ENCODE assay signal across 26 cellular contexts in genomic region chr13:73610799-73611592, GRCh38.
A peak's percentile ranks its signal among the peaks of the same experiment; 100 is the strongest.
DNase-seq lines count a peak whose midpoint lies in the region; ATAC-seq and TF ChIP-seq lines count a peak whose summit lies in the region.
"Had no signal": no experiment of that assay in that cellular context is flagged by ENCODE, and none has a peak within 500 bp of the region (broad histone marks: within the 10 kb centered on the region; RNA-seq: fewer than 3 reads in every experiment).

No MANE protein-coding gene starts in this region.

- no peaks in the 10 kb centered on the region for H3K9me2 ChIP-seq in hepatocyte (replicated peaks; ENCODE audit: insufficient read depth)

- no peaks in the 10 kb centered on the region for H3K27me3 ChIP-seq in RWPE2 (ENCODE audit: insufficient read depth, poor library complexity, severe bottlenecking)
- H3K27me3 ChIP-seq in hepatocyte = no peaks in the 10 kb centered on the region
- H3K27me3 ChIP-seq: breast epithelium, neural progenitor cell, sigmoid colon had no signal

- H3K36me3 ChIP-seq in RWPE2 (ENCODE audit: low read depth) (no peaks in the 10 kb centered on the region), hepatocyte (replicated peaks; ENCODE audit: insufficient read depth, low read depth) (no peaks in the 10 kb centered on the region)
- H3K36me3 ChIP-seq: breast epithelium, neural progenitor cell, sigmoid colon had no signal

- H2AFZ ChIP-seq in hepatocyte = no peak overlapping the region
- H2AFZ ChIP-seq: GM23338, neural progenitor cell had no signal

- no peaks in the 10 kb centered on the region for H4K20me1 ChIP-seq in hepatocyte (ENCODE audit: insufficient read depth, poor library complexity, severe bottlenecking)

- no peak for TF ChIP-seq CTCF in 22Rv1 (IDR thresholded peaks at IDR 0.05)
- TF ChIP-seq CTCF in RWPE2 (IDR thresholded peaks at IDR 0.05; ENCODE audit: poor library complexity, severe bottlenecking) = no peak
- no peak for TF ChIP-seq CTCF in hepatocyte (IDR thresholded peaks at IDR 0.05; ENCODE audit: poor library complexity)

- H3K4me1 ChIP-seq in RWPE2 (ENCODE audit: insufficient read depth, poor library complexity, severe bottlenecking) = peaks cover 15% of the 10 kb centered on the region
- peaks cover 13% of the 10 kb centered on the region for H3K4me1 ChIP-seq in hepatocyte (ENCODE audit: insufficient read depth)
- H3K4me1 ChIP-seq: breast epithelium, neural progenitor cell had no signal

- ATAC-seq in RWPE2 (ENCODE audit: low read depth) = peak; percentile 56; the same call in 1 of the 3 replicates
- ATAC-seq in SK-N-SH treated with all-trans-retinoic acid at 6 μM for 48 hours = no peak
- no peak for ATAC-seq in HG02588 (IDR thresholded peaks at IDR 0.05; ENCODE audit: unreplicated experiment)
- ATAC-seq: CD8-positive, alpha-beta T cell; GM23338; mucosa of descending colon; Right ventricle myocardium inferior; WTC11 had no signal

- H3K9me3 ChIP-seq in RWPE2 (ENCODE audit: severe bottlenecking) = no peaks in the 10 kb centered on the region
- H3K9me3 ChIP-seq in hepatocyte (ENCODE audit: low read depth) = no peaks in the 10 kb centered on the region
- H3K9me3 ChIP-seq: breast epithelium, mucosa of descending colon, sigmoid colon had no signal

- no peak overlapping the region for H3K4me3 ChIP-seq in RWPE2 (ENCODE audit: severe bottlenecking)
- no peak overlapping the region for H3K4me3 ChIP-seq in hepatocyte
- H3K4me3 ChIP-seq: breast epithelium, GM23338, mucosa of descending colon, neural progenitor cell, sigmoid colon had no signal

- H3K4me2 ChIP-seq in hepatocyte = no peak overlapping the region
- H3K4me2 ChIP-seq: GM23338, neural progenitor cell had no signal

- 74% methylated on average over 6 of the region's 6 CpGs for WGBS in hepatocyte (ENCODE audit: low lambda C conversion rate, missing lambda C conversion rate)

- peak in 2 of 3 experiments; percentile 22 to 69 for DNase-seq in NCI-H1417 (lab: John Stamatoyannopoulos, UW)
- no peak for DNase-seq in NCI-H1417 treated with DMSO at 0.1 percent for 48 hours (lab: John Stamatoyannopoulos, UW)
- no peak for DNase-seq in RWPE2 (ENCODE audit: low spot score)
- DNase-seq in hepatocyte (ENCODE audit: low spot score) = no peak
- no peak for DNase-seq in HuH-7 (ENCODE audit: low spot score)
- DNase-seq: activated CD4-positive, alpha-beta T cell treated with anti-CD3 and anti-CD28 coated beads, Interleukin-2, amount 50 U/mL, for 4 hours; activated T-cell treated with anti-CD3 and anti-CD28 coated beads for 4 hours; amniotic stem cell; CD8-positive, alpha-beta T cell; effector memory CD4-positive, alpha-beta T cell; KBM-7; mucosa of descending colon; NCI-H1436 treated with DMSO at 0.1 percent for 48 hours; NCI-H2227 treated with DMSO at 0.1 percent for 48 hours; NCI-H82; posterior cingulate gyrus; sigmoid colon; T1000 had no signal

- H3K79me2 ChIP-seq in hepatocyte = no peaks in the 10 kb centered on the region

- peak overlapping the region; percentile 85; the same call in 1 of the 2 replicates for H3K27ac ChIP-seq in 22Rv1
- H3K27ac ChIP-seq in RWPE2 (ENCODE audit: poor library complexity, severe bottlenecking) = peak overlapping the region; percentile 45
- peak overlapping the region; percentile 11 for H3K27ac ChIP-seq in hepatocyte
- H3K27ac ChIP-seq: neural progenitor cell, sigmoid colon had no signal

TF ChIP-seq in SK-N-SH treated with all-trans-retinoic acid at 6 μM for 48 hours, 23 proteins besides CTCF, POLR2A, EP300 and RAD21:
- no peak for TF ChIP-seq ZFP30 (CRISPR knock-in tag; IDR thresholded peaks at IDR 0.05)

Comparison
In these comparisons a context has a peak if more than half of its experiments do, and no peak if none do; other contexts are left out.
1. DNase-seq: peak in NCI-H1417 (2 of 3); none in NCI-H1417 treated with DMSO at 0.1 percent for 48 hours (single experiment), RWPE2 (single experiment), hepatocyte (single experiment) and HuH-7 (single experiment).
2. H3K27ac ChIP-seq: peak in every context shown above with its lines; median percentile 85 in 22Rv1; 45 in RWPE2; 11 in hepatocyte.